Comparison of ENCODE assay signal across 12 cellular contexts in the genomic region with DNA sequence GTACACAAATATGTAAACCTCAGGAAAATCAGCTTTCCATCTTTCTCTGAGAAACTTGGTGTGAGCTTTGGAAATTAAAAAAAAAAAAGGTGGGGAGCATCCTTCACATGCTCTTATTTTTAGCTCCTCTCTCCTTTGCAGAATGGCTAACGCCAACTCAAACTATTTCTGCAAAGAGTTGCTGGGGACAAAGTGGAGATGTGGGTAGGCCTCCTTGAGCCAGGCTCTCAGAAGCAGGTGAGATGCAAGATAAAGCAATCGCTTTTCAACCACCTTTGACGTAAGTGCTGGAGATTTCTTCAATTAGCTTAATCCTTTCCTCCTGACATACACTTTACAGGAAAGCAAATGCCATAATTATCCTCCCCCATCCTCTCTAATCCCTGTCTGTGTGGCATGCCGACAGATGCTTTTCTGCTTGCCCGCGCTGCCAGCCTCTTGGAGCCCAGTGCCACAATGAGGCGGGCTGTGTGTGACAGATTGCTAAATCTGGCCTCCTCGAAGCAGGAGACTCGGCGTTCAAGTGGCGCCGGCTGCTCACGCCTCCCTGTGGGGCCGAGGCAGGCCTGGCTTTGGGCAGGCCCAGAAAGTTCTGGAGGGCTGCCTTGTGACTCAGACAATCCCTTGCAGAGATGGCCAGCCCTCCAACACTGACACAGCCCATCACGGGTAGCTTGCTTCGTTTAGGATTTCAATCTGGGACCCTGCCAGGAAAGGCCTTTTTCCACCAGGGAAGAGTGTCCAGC.
DNase-seq lines count a peak whose midpoint lies in the region; ATAC-seq, FAIRE-seq and TF ChIP-seq lines count a peak whose summit lies in the region.
"Had no signal": no experiment of that assay in that cellular context is flagged by ENCODE, and none has a peak within 500 bp of the region (broad histone marks: within the 10 kb centered on the region; RNA-seq: fewer than 3 reads in every experiment).

No MANE protein-coding gene starts in this region.

- H3K27me3 ChIP-seq in heart left ventricle, result no peaks in the 10 kb centered on the region
- no peaks in the 10 kb centered on the region for H3K27me3 ChIP-seq in gastrocnemius medialis
- H3K27me3 ChIP-seq in brain microvascular endothelial cell (replicated peaks), result no peaks in the 10 kb centered on the region
- H3K27me3 ChIP-seq: SJSA1, stomach had no signal

- WGBS in heart left ventricle, 4 donors, result 47 to 58% (median 57%) methylated on average over 14 to 16 of the region's 16 CpGs

- H3K4me3 ChIP-seq in heart left ventricle, result no peak overlapping the region
- no peak overlapping the region for H3K4me3 ChIP-seq in gastrocnemius medialis
- H3K4me3 ChIP-seq in brain microvascular endothelial cell (ENCODE audit: low read depth, low read length), result no peak overlapping the region
- H3K4me3 ChIP-seq: SJSA1, stomach had no signal

- in situ Hi-C loops in gastrocnemius medialis (cut with MboI; ENCODE audit: low sequenced_read_pairs in 4 of 4) (no loop called here), brain microvascular endothelial cell (cut with HindIII; ENCODE audit: low pct_ligation_motif_present, low sequenced_read_pairs) (no loop called here)

- intact Hi-C loops in heart left ventricle (cut with DNase I), result no loop called here
- intact Hi-C loops in gastrocnemius medialis (cut with DNase I; ENCODE audit: low total_unique reads), result loop anchor here (2.0 to 5.0 kb wide), 2 partner anchors 52 to 146 kb away; partner anchors contain the start of gene DHX15

- peak; percentile 34 for DNase-seq in EH (ENCODE audit: low read depth)
- DNase-seq in amygdala (lab: John Stamatoyannopoulos, UW), result peak in 44 of 56 donors; percentile 1 to 66 (median 20)
- peak; percentile 52 to 85 (median 80) for DNase-seq in heart left ventricle
- peak; percentile 81 to 93 for DNase-seq in gastrocnemius medialis
- DNase-seq in NCI-H526 treated with DMSO at 0.1 percent for 48 hours (lab: John Stamatoyannopoulos, UW), result no peak
- no peak for DNase-seq in brain microvascular endothelial cell
- no peak for DNase-seq in activated T-cell treated with anti-CD3 and anti-CD28 coated beads for 4 hours
- DNase-seq in GM19239 (ENCODE audit: insufficient read length, low spot score), result no peak
- DNase-seq: activated CD4-positive, alpha-beta T cell treated with anti-CD3 and anti-CD28 coated beads, Interleukin-2, amount 50 U/mL, for 1 hour; COR-L47; stomach had no signal

- H3K36me3 ChIP-seq in heart left ventricle, result no peaks in the 10 kb centered on the region
- H3K36me3 ChIP-seq in gastrocnemius medialis, result no peaks in the 10 kb centered on the region
- no peaks in the 10 kb centered on the region for H3K36me3 ChIP-seq in brain microvascular endothelial cell (replicated peaks)
- H3K36me3 ChIP-seq: SJSA1, stomach had no signal

- FAIRE-seq in GM19239 (lab: Jason Lieb, UNC), result no peak

- H3K9me3 ChIP-seq in heart left ventricle, result no peaks in the 10 kb centered on the region
- no peaks in the 10 kb centered on the region for H3K9me3 ChIP-seq in gastrocnemius medialis
- H3K9me3 ChIP-seq: SJSA1, stomach had no signal

- H3K27ac ChIP-seq in heart left ventricle (peak overlapping the region in 1 of 12 donors; percentile 34), gastrocnemius medialis (peak overlapping the region; percentile 29 to 77 (median 64)), brain microvascular endothelial cell (no peak overlapping the region)
- H3K27ac ChIP-seq: SJSA1 had no signal

- H3K4me1 ChIP-seq in heart left ventricle (peaks cover 0 to 20% (median 0%) of the 10 kb centered on the region in 12 donors), gastrocnemius medialis (peaks cover 18 to 19% of the 10 kb centered on the region in 2 donors)
- H3K4me1 ChIP-seq: SJSA1 had no signal

- TF ChIP-seq CTCF in heart left ventricle (IDR thresholded peaks at IDR 0.05), result no peak
- peak in 1 of 5 experiments; percentile 13 for TF ChIP-seq CTCF in gastrocnemius medialis (IDR thresholded peaks at IDR 0.05 in 4 of 5, conservative IDR thresholded peaks at IDR 0.05 in 1 of 5)
- TF ChIP-seq CTCF in brain microvascular endothelial cell (IDR thresholded peaks at IDR 0.05; ENCODE audit: low read depth, low read length, missing control alignments), result no peak

- TF ChIP-seq POLR2A in heart left ventricle (IDR thresholded peaks at IDR 0.05) (no peak), gastrocnemius medialis (IDR thresholded peaks at IDR 0.05) (peak in 1 of 2 donors; percentile 19)

- ATAC-seq in heart left ventricle (peak; percentile 70 to 97 (median 93)), gastrocnemius medialis (peak; percentile 90 to 98)

Comparison
In these comparisons a context has a peak if more than half of its experiments do, and no peak if none do; other contexts are left out.
1. DNase-seq: peak in EH (single experiment), amygdala (44 of 56), heart left ventricle (5 of 5) and gastrocnemius medialis (2 of 2); none in NCI-H526 treated with DMSO at 0.1 percent for 48 hours (single experiment), brain microvascular endothelial cell (single experiment), activated T-cell treated with anti-CD3 and anti-CD28 coated beads for 4 hours (single experiment) and GM19239 (single experiment).